ENCODE assay signal across 8 cellular contexts in the genomic region with DNA sequence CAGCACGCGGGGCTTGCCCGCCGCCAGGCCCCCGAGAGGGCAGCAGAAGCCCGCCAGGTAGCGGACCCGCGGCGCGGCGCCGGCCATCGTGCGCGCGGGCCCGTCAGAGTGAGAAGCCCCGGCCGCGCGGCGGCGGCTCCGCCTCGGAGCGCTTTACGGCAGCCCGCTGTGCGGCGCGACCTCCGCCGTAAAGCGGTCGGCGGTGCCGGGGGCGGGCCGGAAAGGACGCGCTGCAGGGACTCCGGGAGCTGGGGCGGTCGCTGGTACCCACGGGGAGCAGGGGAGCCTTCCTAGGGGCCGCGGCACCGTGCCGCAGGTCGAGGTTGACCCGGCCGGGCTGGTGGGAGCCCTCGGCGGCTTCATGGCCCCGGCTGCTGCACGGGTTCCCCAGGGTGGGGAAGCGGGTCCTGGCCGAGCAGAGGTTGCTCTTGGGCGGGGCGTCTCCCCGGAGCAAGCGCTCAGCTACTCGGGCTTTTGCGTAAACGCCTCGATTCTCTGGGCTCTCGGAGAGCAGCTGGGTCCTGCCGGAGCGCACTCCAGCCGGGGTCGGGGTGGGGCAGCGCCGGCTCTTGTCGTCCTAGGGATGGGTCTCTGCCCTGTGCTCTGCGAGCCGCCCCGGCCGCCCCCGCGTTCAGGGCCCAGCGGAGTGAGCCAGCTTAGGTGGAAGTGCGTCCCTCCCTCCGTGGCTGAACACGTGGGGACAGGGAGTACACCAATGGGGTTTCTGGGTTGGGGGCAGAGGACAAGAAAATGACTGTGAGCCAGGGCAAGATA. TPM values are rescaled to one million over a fixed set of nuclear protein-coding genes. Genes with fewer than 3 reads are reported as not detected.
A peak's percentile ranks its signal among the peaks of the same experiment; 100 is the strongest.
DNase-seq lines count a peak whose midpoint lies in the region; ATAC-seq, FAIRE-seq and TF ChIP-seq lines count a peak whose summit lies in the region.

TSS of gene FAAP100 (minus strand) at position 110 of the 774 bp plus-strand sequence. CDS start at position 87, 23 bp downstream.

- peak within 1 kb of the TSS; percentile 85 to 95 (median 90) for H3K4me3 ChIP-seq in fibroblast of lung (replicated peaks in 1 of 4; ENCODE audit: control extremely low read depth in 1 of 4, insufficient read depth in 1 of 4, low read depth in 3 of 4, low read length in 4 of 4)

- TF ChIP-seq CTCF in fibroblast of lung (conservative IDR thresholded peaks at IDR 0.05 in 1 of 2, IDR thresholded peaks at IDR 0.05 in 1 of 2; ENCODE audit: low read depth in 1 of 2, low read length in 2 of 2) = no peak

- peaks cover 26% of the 10 kb centered on the region for H3K36me3 ChIP-seq in fibroblast of lung (ENCODE audit: control insufficient read depth, insufficient read depth, low read length)

- H3K27ac ChIP-seq in fibroblast of lung (ENCODE audit: insufficient read depth, low read length) = peak within 1 kb of the TSS; percentile 87

- peak within 1 kb of the TSS; percentile 77 for H3K9ac ChIP-seq in fibroblast of lung (ENCODE audit: insufficient read depth, low read length)

- POLR2A ChIA-PET in naive thymus-derived CD8-positive, alpha-beta T cell (lab: Charles Lee) = interaction anchor here (0.6 to 8.3 kb wide), 17 partner anchors 8 to 1098 kb away, joined by 3 to 140 read pairs (median 6); partner anchors contain the start of genes ACTG1, ARL16, CCDC137 and HGS

- peaks cover 12 to 40% (median 31%) of the 10 kb centered on the region in 4 donors for H3K4me1 Mint-ChIP-seq in naive thymus-derived CD8-positive, alpha-beta T cell
- H3K4me1 Mint-ChIP-seq in stimulated activated naive B cell treated with anti-CD40 and anti-IgM and Interleukin-4, amounts not matched to agents 10 μg/mL and 1 μg/mL and 100 μg/mL, for 72 hours = peaks cover 35 to 63% of the 10 kb centered on the region in 2 donors

- peaks cover 28% of the 10 kb centered on the region for H3K4me1 ChIP-seq in fibroblast of lung (ENCODE audit: control insufficient read depth, extremely low read depth, insufficient read depth, low read length)

- ATAC-seq in GM19324 (IDR thresholded peaks at IDR 0.05; ENCODE audit: low FRiP score, unreplicated experiment) = peak; percentile 53
- ATAC-seq in naive thymus-derived CD8-positive, alpha-beta T cell = peak; percentile 66
- peak; percentile 68 to 73 for ATAC-seq in stimulated activated naive B cell treated with anti-CD40 and anti-IgM and Interleukin-4, amounts not matched to agents 10 μg/mL and 1 μg/mL and 100 μg/mL, for 72 hours (replicated peaks)

- FAIRE-seq in RCC 7860 (lab: Jason Lieb, UNC) = no peak

- H3K9me3 Mint-ChIP-seq in naive thymus-derived CD8-positive, alpha-beta T cell = no peaks in the 10 kb centered on the region
- no peaks in the 10 kb centered on the region for H3K9me3 Mint-ChIP-seq in stimulated activated naive B cell treated with anti-CD40 and anti-IgM and Interleukin-4, amounts not matched to agents 10 μg/mL and 1 μg/mL and 100 μg/mL, for 72 hours

- peaks cover 0 to 26% (median 0%) of the 10 kb centered on the region in 3 donors for H3K36me3 Mint-ChIP-seq in naive thymus-derived CD8-positive, alpha-beta T cell
- H3K36me3 Mint-ChIP-seq in stimulated activated naive B cell treated with anti-CD40 and anti-IgM and Interleukin-4, amounts not matched to agents 10 μg/mL and 1 μg/mL and 100 μg/mL, for 72 hours = peaks cover 30 to 39% of the 10 kb centered on the region in 2 donors

- peak within 1 kb of the TSS; percentile 72 to 95 (median 92) for H3K27ac Mint-ChIP-seq in naive thymus-derived CD8-positive, alpha-beta T cell
- H3K27ac Mint-ChIP-seq in stimulated activated naive B cell treated with anti-CD40 and anti-IgM and Interleukin-4, amounts not matched to agents 10 μg/mL and 1 μg/mL and 100 μg/mL, for 72 hours = peak within 1 kb of the TSS; percentile 96

- no peaks in the 10 kb centered on the region for H3K27me3 ChIP-seq in fibroblast of lung (ENCODE audit: control insufficient read depth, insufficient read depth, low read length)

- H3K4me3 Mint-ChIP-seq in naive thymus-derived CD8-positive, alpha-beta T cell = peak within 1 kb of the TSS; percentile 85 to 93 (median 89)
- peak within 1 kb of the TSS; percentile 91 to 98 for H3K4me3 Mint-ChIP-seq in stimulated activated naive B cell treated with anti-CD40 and anti-IgM and Interleukin-4, amounts not matched to agents 10 μg/mL and 1 μg/mL and 100 μg/mL, for 72 hours

- peak within 1 kb of the TSS; percentile 93 for H3K4me2 ChIP-seq in fibroblast of lung (ENCODE audit: extremely low read depth, insufficient read depth, low read length)

- H4K20me1 ChIP-seq in fibroblast of lung (ENCODE audit: control insufficient read depth, extremely low read depth, insufficient read depth, low read length) = no peaks in the 10 kb centered on the region

- no peaks in the 10 kb centered on the region for H3K9me3 ChIP-seq in fibroblast of lung (ENCODE audit: control insufficient read depth, insufficient read depth, low read depth, low read length)

- H2AFZ ChIP-seq in fibroblast of lung (ENCODE audit: low read length) = peak within 1 kb of the TSS; percentile 54

- H3K27me3 Mint-ChIP-seq in naive thymus-derived CD8-positive, alpha-beta T cell = no peaks in the 10 kb centered on the region
- H3K27me3 Mint-ChIP-seq in stimulated activated naive B cell treated with anti-CD40 and anti-IgM and Interleukin-4, amounts not matched to agents 10 μg/mL and 1 μg/mL and 100 μg/mL, for 72 hours = no peaks in the 10 kb centered on the region

- H3K79me2 ChIP-seq in fibroblast of lung (ENCODE audit: control insufficient read depth, insufficient read depth, low read length) = peaks cover 24% of the 10 kb centered on the region

- DNase-seq in CD1c-positive myeloid dendritic cell (ENCODE audit: extremely low spot score) (peak; percentile 91), HT-29 (ENCODE audit: low spot score) (peak; percentile 80), RCC 7860 (ENCODE audit: low spot score) (peak; percentile 50), fibroblast of lung (ENCODE audit: low read depth in 2 of 2) (peak; percentile 77)
- DNase-seq in activated T-helper 1 cell treated with anti-CD3 and anti-CD28 coated beads, Interleukin-2, amount 50 U/mL, for 16 hours (ENCODE audit: low read depth in 1 of 2, low spot score in 1 of 2) = peak; percentile 54 to 77
- DNase-seq in naive thymus-derived CD8-positive, alpha-beta T cell = peak; percentile 70 to 93 (median 84)
- peak; percentile 86 for DNase-seq in stimulated activated naive B cell treated with anti-CD40 and anti-IgM and Interleukin-4, amounts not matched to agents 10 μg/mL and 1 μg/mL and 100 μg/mL, for 72 hours

RNA-seq across cellular contexts. Expression of gene FAAP100, which starts in this region (rescaled TPM):
- total RNA-seq in HT-29 (2014; rRNA removed; shearing (Covaris generic)) = 67.5 and 70.9 TPM in 2 replicates
- total RNA-seq in fibroblast of lung = 10.4 and 12.6 TPM in 2 replicates
- polyA plus RNA-seq in fibroblast of lung = 6.7 and 8.1 TPM in 2 replicates
- 13.7 and 19.1 TPM in 2 replicates for polyA plus RNA-seq in fibroblast of lung (2012)
- polyA minus RNA-seq in fibroblast of lung (ENCODE audit: low replicate concordance) = 17.6 and 22.4 TPM in 2 replicates
- total RNA-seq in naive thymus-derived CD8-positive, alpha-beta T cell = 10 to 100 TPM; 52.5 to 55.9 TPM
- polyA plus RNA-seq in naive thymus-derived CD8-positive, alpha-beta T cell = 10 to 100 TPM in 2 of 3 donors, 1 to 10 TPM in 1; 9.1 to 17.4 (median 11.7) TPM

Comparison
In these comparisons a context has a peak if more than half of its experiments do, and no peak if none do; other contexts are left out.
1. Peak in every context shown above with its lines: DNase-seq, ATAC-seq, H3K4me3 ChIP-seq and H3K27ac ChIP-seq.